Comparison of ENCODE assay signal across 1 cellular context in genomic region chr7:42876182-42877068, GRCh38.
TF ChIP-seq lines count a peak whose summit lies in the region.

No MANE protein-coding gene starts in this region.

TF ChIP-seq in WTC11, 78 proteins besides CTCF, POLR2A, EP300 and RAD21:
- TF ChIP-seq ARID4B (CRISPR knock-in tag; IDR thresholded peaks at IDR 0.05; ENCODE audit: borderline replicate concordance): no peak
- no peak for TF ChIP-seq ZNF532 (CRISPR knock-in tag; IDR thresholded peaks at IDR 0.05; ENCODE audit: borderline replicate concordance)
- TF ChIP-seq PRRX2 (CRISPR knock-in tag; IDR thresholded peaks at IDR 0.05): no peak
- no peak for TF ChIP-seq JUN (CRISPR knock-in tag; IDR thresholded peaks at IDR 0.05)
- TF ChIP-seq NR2C2 (CRISPR knock-in tag; IDR thresholded peaks at IDR 0.05): no peak
- TF ChIP-seq SP1 (CRISPR knock-in tag; conservative IDR thresholded peaks at IDR 0.05): no peak
- TF ChIP-seq ZNF232 (CRISPR knock-in tag; IDR thresholded peaks at IDR 0.05): no peak
- no peak for TF ChIP-seq ZNF396 (CRISPR knock-in tag; IDR thresholded peaks at IDR 0.05; ENCODE audit: borderline replicate concordance)
- no peak for TF ChIP-seq TP53 (CRISPR knock-in tag; IDR thresholded peaks at IDR 0.05)
- TF ChIP-seq RORB (CRISPR knock-in tag; IDR thresholded peaks at IDR 0.05): no peak
- TF ChIP-seq ZBTB21 (CRISPR knock-in tag; IDR thresholded peaks at IDR 0.05; ENCODE audit: borderline replicate concordance): no peak
- TF ChIP-seq ZMAT4 (CRISPR knock-in tag; IDR thresholded peaks at IDR 0.05): no peak
- TF ChIP-seq ZNF219 (CRISPR knock-in tag; IDR thresholded peaks at IDR 0.05; ENCODE audit: borderline replicate concordance): no peak
